24 cellular contexts compared by ENCODE assay signal in genomic region chr13:59145381-59145780, GRCh38.
"Had no signal": no experiment of that assay in that cellular context is flagged by ENCODE, and none has a peak within 500 bp of the region (broad histone marks: within the 10 kb centered on the region; RNA-seq: fewer than 3 reads in every experiment).

No MANE protein-coding gene starts in this region.

- H3K27ac ChIP-seq: cardiac muscle cell, VCaP had no signal

- DNase-seq: activated B cell treated with CpG ODN at 0.5 μM for 24 hours; activated CD4-positive, alpha-beta memory T cell treated with anti-CD3 and anti-CD28 coated beads for 36 hours; activated CD4-positive, alpha-beta T cell treated with anti-CD3 and anti-CD28 coated beads for 4 hours; activated CD4-positive, alpha-beta T cell treated with anti-CD3 and anti-CD28 coated beads, Interleukin-2, amount 10 ng/mL, durations not matched to agents 24 days and 14 days; activated CD4-positive, alpha-beta T cell treated with anti-CD3 and anti-CD28 coated beads, Interleukin-2, amount 50 U/mL, for 1 hour; activated CD4-positive, alpha-beta T cell treated with anti-CD3 and anti-CD28 coated beads, Interleukin-2, amount 50 U/mL, for 4 hours; activated CD4-positive, CD25-positive, alpha-beta regulatory T cell treated with anti-CD3 and anti-CD28 coated beads, Interleukin-2, amount 50 U/mL, for 72 hours; activated CD8-positive, alpha-beta memory T cell treated with anti-CD3 and anti-CD28 coated beads, Interleukin-2, amount 50 U/mL, for 4 hours; activated CD8-positive, alpha-beta T cell treated with anti-CD3 and anti-CD28 coated beads for 36 hours; activated effector memory CD4-positive, alpha-beta T cell treated with Interleukin-2 at 50 U/mL for 16 hours; activated gamma-delta T cell; activated naive CD4-positive, alpha-beta T cell treated with anti-CD3 and anti-CD28 coated beads, Interleukin-2, amount 10 ng/mL, durations not matched to agents 7 days and 5 days; activated naive CD4-positive, alpha-beta T cell treated with Interleukin-2 at 50 U/mL for 16 hours; activated naive CD8-positive, alpha-beta T cell treated with anti-CD3 and anti-CD28 coated beads, Interleukin-2, amount 10 ng/mL, durations not matched to agents 7 days and 5 days; activated naive CD8-positive, alpha-beta T cell treated with anti-CD3 and anti-CD28 coated beads, Interleukin-2, amount 50 U/mL, for 24 hours; activated T-cell treated with anti-CD3 and anti-CD28 coated beads, Interleukin-2, amount 50 U/mL, for 24 hours; activated T-cell treated with anti-CD3 and anti-CD28 coated beads, Interleukin-2, amount 50 U/mL, for 48 hours; amniotic stem cell; caudate nucleus; cerebellar nuclear complex; T-helper 1 cell; T-helper 9 cell had no signal

- H3K4me3 ChIP-seq: cardiac muscle cell had no signal

- H3K27me3 ChIP-seq: cardiac muscle cell had no signal

- H3K36me3 ChIP-seq: cardiac muscle cell had no signal
